8 cellular contexts compared by ENCODE assay signal in genomic region chr11:76781861-76782500, GRCh38. TPM values are rescaled to one million over a fixed set of nuclear protein-coding genes. Genes with fewer than 3 reads are reported as not detected.
DNase-seq lines count a peak whose midpoint lies in the region; ATAC-seq and TF ChIP-seq lines count a peak whose summit lies in the region.

No MANE protein-coding gene starts in this region.

- POLR2A ChIA-PET in A673 (lab: Charles Lee; ENCODE audit: low non-redundant PET), result no interaction called here

- H3K4me1 ChIP-seq in A673 (ENCODE audit: insufficient read depth, low read length, poor library complexity, severe bottlenecking) (peaks cover 27% of the 10 kb centered on the region), muscle layer of duodenum (ENCODE audit: control insufficient read depth in 1 of 2, insufficient read depth in 2 of 2, low read length in 2 of 2) (peaks cover 0 to 4% of the 10 kb centered on the region in 2 donors)

- DNase-seq in A673 (ENCODE audit: low spot score) (no peak), coronary artery (ENCODE audit: low spot score) (no peak), dermis blood vessel endothelial cell (no peak)
- no peak for DNase-seq in stimulated activated CD4-positive, alpha-beta T cell treated with anti-CD3 and anti-CD28 coated beads, Interleukin-4, amount 100 ng/mL, for 1 hour

- H3K27ac ChIP-seq in A673 (ENCODE audit: low read depth, low read length, poor library complexity, severe bottlenecking) (peak overlapping the region; percentile 86), KOPT-K1 (ENCODE audit: low read depth, low read length, poor library complexity, severe bottlenecking) (peak overlapping the region; percentile 47), coronary artery (peak overlapping the region; percentile 92 to 98), muscle layer of duodenum (ENCODE audit: low read length) (peak overlapping the region; percentile 71)

- BruUV-seq in A673 (replicated peaks; lab: Mats Ljungman, UMichigan), result no TSS peak

- H3K36me3 ChIP-seq in A673 (ENCODE audit: insufficient read depth, low read length, poor library complexity, severe bottlenecking) (no peaks in the 10 kb centered on the region), KOPT-K1 (ENCODE audit: insufficient read depth, low read length) (no peaks in the 10 kb centered on the region), muscle layer of duodenum (ENCODE audit: control insufficient read depth in 1 of 2, insufficient read depth in 2 of 2, low read length in 2 of 2) (no peaks in the 10 kb centered on the region)

- peaks cover 7% of the 10 kb centered on the region for H3K9me3 ChIP-seq in A673 (ENCODE audit: low read depth, low read length, poor library complexity, severe bottlenecking)
- peaks cover 3% of the 10 kb centered on the region for H3K9me3 ChIP-seq in KOPT-K1 (ENCODE audit: insufficient read depth, low read length, poor library complexity, severe bottlenecking)
- peaks cover 0 to under 1% of the 10 kb centered on the region in 2 donors for H3K9me3 ChIP-seq in muscle layer of duodenum (ENCODE audit: control insufficient read depth in 1 of 2, low read length in 2 of 2)

- H3K4me3 ChIP-seq in A673 (ENCODE audit: low read depth, low read length, poor library complexity, severe bottlenecking) (peak overlapping the region; percentile 96), coronary artery (peak overlapping the region; percentile 86), muscle layer of duodenum (ENCODE audit: low read depth in 1 of 2, low read length in 2 of 2) (peak overlapping the region in 1 of 2 donors; percentile 47)

- TF ChIP-seq CTCF in A673 (conservative IDR thresholded peaks at IDR 0.05; ENCODE audit: low read depth, low read length) (no peak), coronary artery (IDR thresholded peaks at IDR 0.05) (no peak)

- H3K27me3 ChIP-seq in A673 (replicated peaks; ENCODE audit: insufficient read depth, low read depth, low read length, poor library complexity), result no peaks in the 10 kb centered on the region
- no peaks in the 10 kb centered on the region for H3K27me3 ChIP-seq in muscle layer of duodenum (ENCODE audit: low read depth, low read length)

- no peak for ATAC-seq in GM19452 (IDR thresholded peaks at IDR 0.05; ENCODE audit: unreplicated experiment)
- ATAC-seq in HG02610 (IDR thresholded peaks at IDR 0.05; ENCODE audit: unreplicated experiment), result no peak

- CTCF ChIA-PET in A673 (lab: Charles Lee), result interaction anchor here (1.0 kb wide), 1 partner anchor 266 kb away, joined by 7 read pairs; no protein-coding TSS in a partner anchor

- intact Hi-C loops in A673 (cut with micrococcal nuclease; ENCODE audit: unreplicated experiment), result loop anchor here (5.0 kb wide), 1 partner anchor 40 kb away; no protein-coding TSS in a partner anchor

RNA-seq across cellular contexts. Expression of gene TSKU, which starts 1.2 kb away (rescaled TPM):
- total RNA-seq in A673 (2021) (25.3 and 29.0 TPM in 2 replicates), dermis blood vessel endothelial cell (4.4 and 8.7 TPM in 2 replicates)
